1 cellular context compared by ENCODE assay signal in genomic region chr20:62143118-62143975, GRCh38.
A peak's percentile ranks its signal among the peaks of the same experiment; 100 is the strongest.
TF ChIP-seq lines count a peak whose summit lies in the region.

PSMA7 (minus strand) TSS chr20:62143394; CDS start chr20:62143303, 91 bp downstream.
SS18L1 (plus strand) TSS chr20:62143769; CDS start chr20:62143821, 52 bp downstream.

TF ChIP-seq in HepG2, 621 proteins besides CTCF, POLR2A, EP300 and RAD21 (continued from another document and continues in another):
- TF ChIP-seq PRDM10 (CRISPR knock-in tag; IDR thresholded peaks at IDR 0.05; ENCODE audit: low read depth), result peak; percentile 98
- peak; percentile 62 for TF ChIP-seq FOXK1 (CRISPR knock-in tag; IDR thresholded peaks at IDR 0.05; ENCODE audit: borderline replicate concordance, low read depth)
- peak; percentile 81 for TF ChIP-seq ETV5 (CRISPR knock-in tag; IDR thresholded peaks at IDR 0.05; ENCODE audit: borderline replicate concordance)
- peak; percentile 76; the same call in 1 of the 2 replicates for TF ChIP-seq PREB (CRISPR knock-in tag; IDR thresholded peaks at IDR 0.05)
- TF ChIP-seq ZNF10 (CRISPR knock-in tag; IDR thresholded peaks at IDR 0.05; ENCODE audit: borderline replicate concordance, low read depth), result no peak
- 0 out of 2 replicates have a peak, but pooled peaks have one; percentile 71 for TF ChIP-seq NFKBIZ (CRISPR knock-in tag; IDR thresholded peaks at IDR 0.05)
- TF ChIP-seq HINFP (CRISPR knock-in tag; IDR thresholded peaks at IDR 0.05; ENCODE audit: low read depth), result peak; percentile 81; the same call in 1 of the 2 replicates
- peak; percentile 79; the same call in 1 of the 2 replicates for TF ChIP-seq RFXAP (CRISPR knock-in tag; IDR thresholded peaks at IDR 0.05; ENCODE audit: borderline replicate concordance)
- TF ChIP-seq ZNF850 (CRISPR knock-in tag; conservative IDR thresholded peaks at IDR 0.05), result no peak
- no peak for TF ChIP-seq ZSCAN30 (CRISPR knock-in tag; IDR thresholded peaks at IDR 0.05)
- no peak for TF ChIP-seq ZNF569 (CRISPR knock-in tag; IDR thresholded peaks at IDR 0.05; ENCODE audit: borderline replicate concordance)
- no peak for TF ChIP-seq PTBP1 (IDR thresholded peaks at IDR 0.05; ENCODE audit: low read depth, low read length, poor library complexity, severe bottlenecking)
- TF ChIP-seq REXO4 (CRISPR knock-in tag; IDR thresholded peaks at IDR 0.05; ENCODE audit: borderline replicate concordance), result peak; percentile 80; the same call in 1 of the 2 replicates
- no peak for TF ChIP-seq E2F2 (CRISPR knock-in tag; IDR thresholded peaks at IDR 0.05; ENCODE audit: borderline replicate concordance)
- peak; percentile 93 for TF ChIP-seq POLR2G (IDR thresholded peaks at IDR 0.05; ENCODE audit: low read depth, low read length)
- no peak for TF ChIP-seq TRIM22 (IDR thresholded peaks at IDR 0.05)
- TF ChIP-seq ZBTB37 (CRISPR knock-in tag; IDR thresholded peaks at IDR 0.05), result no peak
- peak; percentile 26 for TF ChIP-seq FOSL2 (CRISPR knock-in tag; IDR thresholded peaks at IDR 0.05)
- no peak for TF ChIP-seq TCF12 (IDR thresholded peaks at IDR 0.05)
- TF ChIP-seq TCF12 (CRISPR knock-in tag; IDR thresholded peaks at IDR 0.05), result no peak
- peak; percentile 66 for TF ChIP-seq ZNF407 (CRISPR knock-in tag; IDR thresholded peaks at IDR 0.05; ENCODE audit: not compliant biosample characterization)
- no peak for TF ChIP-seq ZNF333 (CRISPR knock-in tag; IDR thresholded peaks at IDR 0.05; ENCODE audit: borderline replicate concordance)
- no peak for TF ChIP-seq STAT6 (CRISPR knock-in tag; IDR thresholded peaks at IDR 0.05; ENCODE audit: borderline replicate concordance)
- no peak; the same call in 1 of the 2 replicates for TF ChIP-seq IKZF5 (CRISPR knock-in tag; IDR thresholded peaks at IDR 0.05)
- TF ChIP-seq ZNF331 (CRISPR knock-in tag; IDR thresholded peaks at IDR 0.05), result peak; percentile 45
